22 cellular contexts compared by ENCODE assay signal in the genomic region with DNA sequence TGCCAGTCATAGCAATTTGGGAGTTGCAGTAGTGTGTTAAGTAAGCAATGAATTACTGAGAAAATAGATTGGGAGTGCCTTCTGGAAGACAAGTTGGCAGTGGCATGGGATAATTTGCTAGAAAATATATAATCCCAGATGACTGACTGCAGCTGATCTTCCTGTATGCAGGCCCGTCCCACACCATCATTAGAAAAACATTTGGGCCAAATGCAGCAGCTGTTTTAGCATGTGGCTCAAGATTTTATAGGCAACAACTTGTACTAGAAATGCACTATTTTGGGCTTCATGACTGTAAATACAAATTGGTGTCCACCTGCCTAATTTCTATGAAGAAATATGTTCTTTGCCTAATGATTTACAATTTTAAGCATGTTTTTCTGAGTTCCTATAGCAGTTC. TPM values are rescaled to one million over a fixed set of nuclear protein-coding genes. Genes with fewer than 3 reads are reported as not detected.
"Had no signal": no experiment of that assay in that cellular context is flagged by ENCODE, and none has a peak within 500 bp of the region (broad histone marks: within the 10 kb centered on the region; RNA-seq: fewer than 3 reads in every experiment).

No MANE protein-coding gene starts in this region.

- DNase-seq: activated CD4-positive, alpha-beta T cell treated with anti-CD3 and anti-CD28 coated beads for 4 hours; activated CD8-positive, alpha-beta memory T cell treated with anti-CD3 and anti-CD28 coated beads, Interleukin-2, amount 50 U/mL, for 48 hours; activated CD8-positive, alpha-beta T cell treated with anti-CD3 and anti-CD28 coated beads for 36 hours; activated naive CD4-positive, alpha-beta T cell; anterior cingulate cortex; cerebellar nuclear complex; effector memory CD4-positive, alpha-beta T cell; islet precursor cell; left lung; mucosa of descending colon; natural killer cell; stimulated activated CD4-positive, alpha-beta T cell treated with anti-CD3 and anti-CD28 coated beads, Interleukin-4, amount 100 ng/mL, for 4 hours; stimulated activated CD8-positive, alpha-beta memory T cell treated with anti-CD3 and anti-CD28 coated beads, Interleukin-4, amount 100 ng/mL, for 48 hours; stimulated activated naive CD4-positive, alpha-beta T cell treated with Interleukin-2 at 50 U/mL for 16 hours; substantia nigra; T-helper 17 cell; transverse colon had no signal

- H3K4me2 ChIP-seq: smooth muscle cell had no signal

- H3K9me3 ChIP-seq: left lung, mucosa of descending colon, right atrium auricular region, transverse colon had no signal

- H3K4me1 ChIP-seq: right atrium auricular region, transverse colon had no signal

- H3K4me3 ChIP-seq: left lung, mucosa of descending colon, right atrium auricular region, smooth muscle cell, transverse colon had no signal

- H3K27me3 ChIP-seq: left lung, right atrium auricular region, transverse colon had no signal

- ATAC-seq: activated CD8-positive, alpha-beta T cell treated with anti-CD3 and anti-CD28 coated beads for 36 hours; left lung; mucosa of descending colon; natural killer cell; T-helper 17 cell had no signal

- H3K36me3 ChIP-seq: left lung, right atrium auricular region, transverse colon had no signal

- H3K27ac ChIP-seq: left lung, right atrium auricular region, transverse colon had no signal

RNA-seq across cellular contexts. Expression of a gene that starts 2.6 kb away (rescaled TPM):
- total RNA-seq: activated CD8-positive, alpha-beta T cell treated with anti-CD3 and anti-CD28 coated beads for 36 hours; activated T-helper 1 cell treated with anti-CD3 and anti-CD28 coated beads, Interleukin-12 subunit alpha, Interleukin-12 subunit beta, Interleukin-2, Interleukin-4 antibody, amounts not matched to agents 30 ng/mL and 10 ng/mL and 1 ng/mL, durations not matched to agents 14 hours and 24 hours and 36 hours; left lung; mucosa of descending colon; natural killer cell; omental fat pad; progenitor cell of endocrine pancreas; right atrium auricular region; smooth muscle cell; T-helper 17 cell had no signal
- polyA plus RNA-seq: smooth muscle cell had no signal
